ENCODE assay signal across 18 cellular contexts in the genomic region with DNA sequence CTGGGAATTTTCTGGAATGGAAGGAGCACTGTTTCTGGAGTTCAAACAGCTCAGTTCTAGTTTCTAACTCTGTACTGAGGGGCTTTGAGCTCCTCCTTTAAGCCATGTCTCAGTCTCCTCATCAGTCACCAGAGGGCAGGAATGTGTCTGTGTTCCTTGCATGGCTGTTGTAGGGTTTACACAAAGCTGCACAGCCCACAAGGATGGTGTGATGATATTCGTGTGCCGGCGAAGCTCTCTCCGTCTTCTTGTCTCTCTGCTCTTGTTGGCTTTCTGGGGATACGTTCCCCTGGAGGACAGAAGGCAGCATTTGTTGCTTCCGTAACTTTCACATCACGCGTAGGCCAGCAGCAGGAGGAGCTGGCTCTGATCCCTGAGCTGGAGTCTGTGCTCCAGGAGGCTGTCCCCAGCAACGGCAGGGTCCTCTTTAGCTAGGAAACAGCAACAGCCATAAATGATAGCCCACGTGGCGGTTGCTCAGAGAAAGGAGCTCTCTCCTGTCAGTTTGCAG.
DNase-seq lines count a peak whose midpoint lies in the region; ATAC-seq, FAIRE-seq and TF ChIP-seq lines count a peak whose summit lies in the region.
"Had no signal": no experiment of that assay in that cellular context is flagged by ENCODE, and none has a peak within 500 bp of the region (broad histone marks: within the 10 kb centered on the region; RNA-seq: fewer than 3 reads in every experiment).

No MANE protein-coding gene starts in this region.

- no peaks in the 10 kb centered on the region for H3K9me3 ChIP-seq in BE2C
- no peaks in the 10 kb centered on the region for H3K9me3 ChIP-seq in WERI-Rb-1 (ENCODE audit: severe bottlenecking)
- no peaks in the 10 kb centered on the region for H3K9me3 ChIP-seq in pancreas
- H3K9me3 ChIP-seq: gastrocnemius medialis, SJSA1 had no signal

- H3K4me3 ChIP-seq in BE2C (ENCODE audit: low read depth, low read length) (no peak overlapping the region), WERI-Rb-1 (ENCODE audit: low read depth, low read length) (no peak overlapping the region), pancreas (no peak overlapping the region)
- H3K4me3 ChIP-seq: cardiac muscle cell, gastrocnemius medialis, SJSA1 had no signal

- H3K27ac ChIP-seq in WERI-Rb-1 (no peak overlapping the region), pancreas (peak overlapping the region in 1 of 4 donors; percentile 8)
- H3K27ac ChIP-seq: cardiac muscle cell, gastrocnemius medialis, SJSA1 had no signal

- TF ChIP-seq CTCF in BE2C (IDR thresholded peaks at IDR 0.05; ENCODE audit: low read depth, low read length) (peak; percentile 25; the same call in 1 of the 2 replicates), WERI-Rb-1 (IDR thresholded peaks at IDR 0.05; ENCODE audit: low read depth, low read length) (peak; percentile 38), pancreas (IDR thresholded peaks at IDR 0.05) (no peak)

- no peaks in the 10 kb centered on the region for H3K9me3 Mint-ChIP-seq in activated naive CD4-positive, alpha-beta T cell treated with anti-CD3 and anti-CD28 coated beads for 36 hours
- H3K9me3 Mint-ChIP-seq: activated CD4-positive, alpha-beta T cell treated with anti-CD3 and anti-CD28 coated beads, Interleukin-2, amount 10 ng/mL, durations not matched to agents 7 days and 5 days; activated naive CD4-positive, alpha-beta T cell treated with anti-CD3 and anti-CD28 coated beads, Interleukin-2, amount 50 U/mL, for 72 hours; HFFc6 had no signal

- H3K27ac Mint-ChIP-seq in activated naive CD4-positive, alpha-beta T cell treated with anti-CD3 and anti-CD28 coated beads for 36 hours, result no peak overlapping the region
- H3K27ac Mint-ChIP-seq: activated CD4-positive, alpha-beta T cell treated with anti-CD3 and anti-CD28 coated beads, Interleukin-2, amount 10 ng/mL, durations not matched to agents 7 days and 5 days; activated naive CD4-positive, alpha-beta T cell treated with anti-CD3 and anti-CD28 coated beads, Interleukin-2, amount 50 U/mL, for 72 hours; HFFc6 had no signal

- no peaks in the 10 kb centered on the region for H3K27me3 Mint-ChIP-seq in activated naive CD4-positive, alpha-beta T cell treated with anti-CD3 and anti-CD28 coated beads for 36 hours (ENCODE audit: low read depth)
- H3K27me3 Mint-ChIP-seq: activated CD4-positive, alpha-beta T cell treated with anti-CD3 and anti-CD28 coated beads, Interleukin-2, amount 10 ng/mL, durations not matched to agents 7 days and 5 days had no signal

- intact Hi-C loops in pancreas (cut with DNase I), result no loop called here
- intact Hi-C loops in activated naive CD4-positive, alpha-beta T cell treated with anti-CD3 and anti-CD28 coated beads for 36 hours (cut with micrococcal nuclease), result no loop called here

- ATAC-seq in pancreas (peak in 3 of 4 donors; percentile 28 to 72 (median 64)), GM18519 (IDR thresholded peaks at IDR 0.05; ENCODE audit: low FRiP score, unreplicated experiment) (no peak)
- ATAC-seq: activated naive CD4-positive, alpha-beta T cell treated with anti-CD3 and anti-CD28 coated beads, Interleukin-2, amount 50 U/mL, for 72 hours; gastrocnemius medialis had no signal

- no peaks in the 10 kb centered on the region for H3K36me3 Mint-ChIP-seq in activated naive CD4-positive, alpha-beta T cell treated with anti-CD3 and anti-CD28 coated beads for 36 hours (ENCODE audit: low read depth)
- H3K36me3 Mint-ChIP-seq: activated naive CD4-positive, alpha-beta T cell treated with anti-CD3 and anti-CD28 coated beads, Interleukin-2, amount 50 U/mL, for 72 hours had no signal

- H3K4me1 ChIP-seq in BE2C (peaks cover 36% of the 10 kb centered on the region), pancreas (peaks cover 0 to 5% (median 0%) of the 10 kb centered on the region in 3 donors)
- H3K4me1 ChIP-seq: gastrocnemius medialis, SJSA1 had no signal

- CTCF ChIA-PET in activated naive CD4-positive, alpha-beta T cell treated with anti-CD3 and anti-CD28 coated beads for 36 hours (lab: Charles Lee), result interaction anchor here (0.8 kb wide), 1 partner anchor 662 kb away, joined by 3 read pairs; no protein-coding TSS in a partner anchor

- 77 to 83% methylated on average over 11 of the region's 11 CpGs for WGBS in pancreas, 2 donors

- no peaks in the 10 kb centered on the region for H3K27me3 ChIP-seq in BE2C
- H3K27me3 ChIP-seq in WERI-Rb-1 (ENCODE audit: insufficient read depth, low read depth, severe bottlenecking), result no peaks in the 10 kb centered on the region
- no peaks in the 10 kb centered on the region for H3K27me3 ChIP-seq in pancreas
- H3K27me3 ChIP-seq: cardiac muscle cell, gastrocnemius medialis had no signal

- no peak for DNase-seq in BE2C
- DNase-seq in WERI-Rb-1, result no peak
- peak; percentile 7 for DNase-seq in globus pallidus (ENCODE audit: low spot score)
- DNase-seq in pancreas, result peak in 2 of 6 donors; percentile 25 to 35
- no peak for DNase-seq in activated naive CD4-positive, alpha-beta T cell treated with anti-CD3 and anti-CD28 coated beads for 36 hours
- DNase-seq in HK-2 (ENCODE audit: unreplicated experiment), result no peak
- no peak for DNase-seq in germinal center (ENCODE audit: low spot score)
- DNase-seq: activated CD4-positive, alpha-beta T cell treated with anti-CD3 and anti-CD28 coated beads, Interleukin-2, amount 10 ng/mL, durations not matched to agents 7 days and 5 days; HFFc6; NCI-H1105; NCI-H2227 treated with DMSO at 0.1 percent for 48 hours; nucleus accumbens; T1000 had no signal

- no peak for FAIRE-seq in pancreas (lab: Jason Lieb, UNC)

- H3K4me1 Mint-ChIP-seq in activated naive CD4-positive, alpha-beta T cell treated with anti-CD3 and anti-CD28 coated beads for 36 hours (ENCODE audit: low read depth), result no peaks in the 10 kb centered on the region
- H3K4me1 Mint-ChIP-seq: activated CD4-positive, alpha-beta T cell treated with anti-CD3 and anti-CD28 coated beads, Interleukin-2, amount 10 ng/mL, durations not matched to agents 7 days and 5 days had no signal

- no peaks in the 10 kb centered on the region for H3K36me3 ChIP-seq in BE2C
- H3K36me3 ChIP-seq in WERI-Rb-1, result no peaks in the 10 kb centered on the region
- H3K36me3 ChIP-seq in pancreas, result no peaks in the 10 kb centered on the region
- H3K36me3 ChIP-seq: cardiac muscle cell, gastrocnemius medialis, SJSA1 had no signal

- H3K4me3 Mint-ChIP-seq in activated naive CD4-positive, alpha-beta T cell treated with anti-CD3 and anti-CD28 coated beads for 36 hours, result no peak overlapping the region
- H3K4me3 Mint-ChIP-seq: activated CD4-positive, alpha-beta T cell treated with anti-CD3 and anti-CD28 coated beads, Interleukin-2, amount 10 ng/mL, durations not matched to agents 7 days and 5 days; HFFc6 had no signal

Comparison
In these comparisons a context has a peak if more than half of its experiments do, and no peak if none do; other contexts are left out.
1. CTCF ChIP-seq: peak in BE2C (single experiment) and WERI-Rb-1 (single experiment); none in pancreas (0 of 4).